In genomic region chr4:49129870-49130269, GRCh38 we compare ENCODE assay signal across 7 cellular contexts.
A peak's percentile ranks its signal among the peaks of the same experiment; 100 is the strongest.
DNase-seq lines count a peak whose midpoint lies in the region; ATAC-seq and TF ChIP-seq lines count a peak whose summit lies in the region.
"Not testable (repeated sequence)": the region's sequence is repeated elsewhere in the genome, so short reads cannot be mapped to it uniquely, and the experiment has no call there.

No MANE protein-coding gene starts in this region.

- H3K4me3 ChIP-seq in naive thymus-derived CD4-positive, alpha-beta T cell (ENCODE audit: low read length); upper lobe of right lung: not testable (repeated sequence)

- H3K36me3 Mint-ChIP-seq in central memory CD8-positive, alpha-beta T cell (ENCODE audit: insufficient read depth): not testable (repeated sequence)
- H3K36me3 Mint-ChIP-seq in naive thymus-derived CD4-positive, alpha-beta T cell: peaks cover 0 to 24% (median 0%) of the 10 kb centered on the region in 5 donors

- H3K27me3 Mint-ChIP-seq in central memory CD8-positive, alpha-beta T cell; naive thymus-derived CD4-positive, alpha-beta T cell: not testable (repeated sequence)

- H3K9me3 ChIP-seq in naive thymus-derived CD4-positive, alpha-beta T cell (ENCODE audit: control insufficient read depth in 2 of 3, low read length in 3 of 3); upper lobe of right lung: not testable (repeated sequence)

- H3K27ac ChIP-seq in naive thymus-derived CD4-positive, alpha-beta T cell (ENCODE audit: low read depth, low read length); upper lobe of right lung: not testable (repeated sequence)

- H3K4me1 ChIP-seq in naive thymus-derived CD4-positive, alpha-beta T cell (ENCODE audit: control insufficient read depth in 2 of 2, insufficient read depth in 2 of 2, low read length in 2 of 2); upper lobe of right lung: not testable (repeated sequence)

- peak; percentile 35 for ATAC-seq in HG02610 (IDR thresholded peaks at IDR 0.05; ENCODE audit: unreplicated experiment)
- peak; percentile 22 for ATAC-seq in central memory CD8-positive, alpha-beta T cell (replicated peaks; ENCODE audit: extremely low read depth, poor library complexity, severe bottlenecking)
- peak; percentile 61 for ATAC-seq in Right ventricle myocardium superior (ENCODE audit: poor library complexity)
- peak; percentile 32 for ATAC-seq in left lobe of liver
- peak; percentile 40 for ATAC-seq in naive thymus-derived CD4-positive, alpha-beta T cell
- peak; percentile 74 for ATAC-seq in sciatic nerve
- peak; percentile 47 for ATAC-seq in upper lobe of right lung

- POLR2A ChIA-PET in naive thymus-derived CD4-positive, alpha-beta T cell (lab: Charles Lee): not testable (repeated sequence)

- H3K4me1 Mint-ChIP-seq in central memory CD8-positive, alpha-beta T cell; naive thymus-derived CD4-positive, alpha-beta T cell: not testable (repeated sequence)

- H3K27me3 ChIP-seq in naive thymus-derived CD4-positive, alpha-beta T cell (ENCODE audit: control insufficient read depth in 2 of 2, insufficient read depth in 2 of 2, low read length in 2 of 2); upper lobe of right lung: not testable (repeated sequence)

- not testable (repeated sequence) for H3K4me3 Mint-ChIP-seq in central memory CD8-positive, alpha-beta T cell; naive thymus-derived CD4-positive, alpha-beta T cell

- H3K36me3 ChIP-seq in naive thymus-derived CD4-positive, alpha-beta T cell (ENCODE audit: control insufficient read depth in 2 of 3, insufficient read depth in 3 of 3, low read length in 3 of 3); upper lobe of right lung: not testable (repeated sequence)

- CTCF ChIA-PET in naive thymus-derived CD4-positive, alpha-beta T cell (lab: Charles Lee): not testable (repeated sequence)

- H3K27ac Mint-ChIP-seq in central memory CD8-positive, alpha-beta T cell (ENCODE audit: low read depth); naive thymus-derived CD4-positive, alpha-beta T cell: not testable (repeated sequence)

- intact Hi-C loops in Right ventricle myocardium superior (cut with DNase I); naive thymus-derived CD4-positive, alpha-beta T cell (cut with micrococcal nuclease); sciatic nerve (cut with DNase I); upper lobe of right lung (cut with DNase I): not testable (repeated sequence)

- TF ChIP-seq CTCF in upper lobe of right lung (IDR thresholded peaks at IDR 0.05): not testable (repeated sequence)

- DNase-seq in central memory CD8-positive, alpha-beta T cell (ENCODE audit: low spot score in 2 of 2); Right ventricle myocardium superior; left lobe of liver (ENCODE audit: low spot score); naive thymus-derived CD4-positive, alpha-beta T cell; sciatic nerve (ENCODE audit: low spot score); upper lobe of right lung: not testable (repeated sequence)

- peaks cover 12% of the 10 kb centered on the region for H3K9me3 Mint-ChIP-seq in central memory CD8-positive, alpha-beta T cell
- H3K9me3 Mint-ChIP-seq in naive thymus-derived CD4-positive, alpha-beta T cell: peaks cover 0 to 28% (median 8%) of the 10 kb centered on the region in 11 donors

Comparison
In these comparisons a context has a peak if more than half of its experiments do, and no peak if none do; other contexts are left out.
1. ATAC-seq: peak in every context shown above with its lines; median percentile 74 in sciatic nerve; 61 in Right ventricle myocardium superior; 47 in upper lobe of right lung; 40 in naive thymus-derived CD4-positive, alpha-beta T cell; 35 in HG02610; 32 in left lobe of liver; 22 in central memory CD8-positive, alpha-beta T cell.